Comparison of ENCODE assay signal across 14 cellular contexts in the genomic region with DNA sequence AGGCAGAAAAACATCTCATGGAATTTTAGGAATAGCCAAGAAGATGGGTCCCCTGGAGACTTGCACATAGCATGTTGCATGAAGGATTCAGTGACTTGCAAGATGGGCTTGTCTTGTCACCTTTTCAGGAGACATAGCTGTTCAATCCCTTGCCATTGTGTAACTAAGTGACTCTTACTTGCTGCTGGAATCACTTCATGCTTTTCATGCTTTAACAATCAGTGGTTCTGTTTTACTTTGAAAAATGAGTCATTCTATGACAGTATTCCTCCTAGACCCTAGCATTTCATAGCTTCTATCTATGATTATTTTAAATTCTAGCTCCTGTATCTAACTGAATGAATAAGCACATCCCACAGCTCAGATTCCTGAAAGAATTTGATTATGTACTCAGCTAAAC. TPM values are rescaled to one million over a fixed set of nuclear protein-coding genes. Genes with fewer than 3 reads are reported as not detected.
A peak's percentile ranks its signal among the peaks of the same experiment; 100 is the strongest.
DNase-seq lines count a peak whose midpoint lies in the region; ATAC-seq and TF ChIP-seq lines count a peak whose summit lies in the region.
"Had no signal": no experiment of that assay in that cellular context is flagged by ENCODE, and none has a peak within 500 bp of the region (broad histone marks: within the 10 kb centered on the region; RNA-seq: fewer than 3 reads in every experiment).

No MANE protein-coding gene starts in this region.

- no peaks in the 10 kb centered on the region for H3K79me2 ChIP-seq in osteoblast (ENCODE audit: insufficient read depth, low read length)

- TF ChIP-seq CTCF in osteoblast (IDR thresholded peaks at IDR 0.05; ENCODE audit: extremely low read depth, low read depth, low read length): no peak
- no peak for TF ChIP-seq CTCF in WTC11 (IDR thresholded peaks at IDR 0.05)

- DNase-seq in ELR (ENCODE audit: low read depth): peak; percentile 87
- peak; percentile 73 for DNase-seq in HT1080 (ENCODE audit: low read depth)
- DNase-seq in osteoblast (ENCODE audit: insufficient read length, low spot score, missing footprints): peak; percentile 50
- DNase-seq in Ammon's horn (ENCODE audit: low spot score): no peak
- no peak for DNase-seq in foreskin melanocyte
- no peak for DNase-seq in WTC11 (ENCODE audit: low spot score)
- DNase-seq: body of pancreas; left ventricle myocardium inferior; RPMI8226; stimulated activated CD4-positive, alpha-beta T cell treated with anti-CD3 and anti-CD28 coated beads, Interleukin-1b, Interleukin-23, amount 100 ng/mL, for 48 hours had no signal

- ATAC-seq in HG02623 (IDR thresholded peaks at IDR 0.05; ENCODE audit: unreplicated experiment) (no peak), WTC11 (no peak)
- ATAC-seq: body of pancreas, K562 had no signal

- peaks cover 9% of the 10 kb centered on the region for H3K9me3 Mint-ChIP-seq in dendritic cell treated with granulocyte-macrophage colony-stimulating factor and Interleukin-4, amounts not matched to agents 40 ng/mL and 50 ng/mL, for 4 days
- peaks cover 4% of the 10 kb centered on the region for H3K9me3 Mint-ChIP-seq in WTC11

- intact Hi-C loops in dendritic cell treated with granulocyte-macrophage colony-stimulating factor and Interleukin-4, amounts not matched to agents 40 ng/mL and 50 ng/mL, for 4 days (cut with micrococcal nuclease): no loop called here

- H2AFZ ChIP-seq in osteoblast (ENCODE audit: low read length): no peak overlapping the region

- H3K4me3 ChIP-seq in osteoblast (ENCODE audit: insufficient read depth, low read length): no peak overlapping the region
- H3K4me3 ChIP-seq: body of pancreas, K562, left ventricle myocardium inferior had no signal

- H3K4me1 ChIP-seq in osteoblast (ENCODE audit: insufficient read depth, low read length): peaks cover 20% of the 10 kb centered on the region
- H3K4me1 ChIP-seq: left ventricle myocardium inferior had no signal

- H3K4me3 Mint-ChIP-seq in dendritic cell treated with granulocyte-macrophage colony-stimulating factor and Interleukin-4, amounts not matched to agents 40 ng/mL and 50 ng/mL, for 4 days: peak overlapping the region; percentile 75
- no peak overlapping the region for H3K4me3 Mint-ChIP-seq in WTC11
- H3K4me3 Mint-ChIP-seq: stimulated activated naive CD8-positive, alpha-beta T cell treated with anti-CD3 and anti-CD28 coated beads, Interleukin-15, Interleukin-2, amounts not matched to agents 100 ng/mL and 50 ng/mL, for 24 hours had no signal

- no peaks in the 10 kb centered on the region for H3K9me3 ChIP-seq in osteoblast (ENCODE audit: low read depth, low read length)
- H3K9me3 ChIP-seq: body of pancreas, left ventricle myocardium inferior had no signal

- H3K4me1 Mint-ChIP-seq in dendritic cell treated with granulocyte-macrophage colony-stimulating factor and Interleukin-4, amounts not matched to agents 40 ng/mL and 50 ng/mL, for 4 days (ENCODE audit: low read depth): peaks cover 55% of the 10 kb centered on the region
- peaks cover 7% of the 10 kb centered on the region; the same call in 1 of the 2 replicates for H3K4me1 Mint-ChIP-seq in WTC11

- H3K27ac Mint-ChIP-seq in dendritic cell treated with granulocyte-macrophage colony-stimulating factor and Interleukin-4, amounts not matched to agents 40 ng/mL and 50 ng/mL, for 4 days: no peak overlapping the region
- H3K27ac Mint-ChIP-seq in WTC11: no peak overlapping the region
- H3K27ac Mint-ChIP-seq: stimulated activated naive CD8-positive, alpha-beta T cell treated with anti-CD3 and anti-CD28 coated beads, Interleukin-15, Interleukin-2, amounts not matched to agents 100 ng/mL and 50 ng/mL, for 24 hours had no signal

- peak overlapping the region; percentile 5 for H3K4me2 ChIP-seq in osteoblast (ENCODE audit: insufficient read depth, low read length)

- H3K36me3 ChIP-seq in osteoblast (ENCODE audit: insufficient read depth, low read length): no peaks in the 10 kb centered on the region
- H3K36me3 ChIP-seq: left ventricle myocardium inferior had no signal

- H3K27ac ChIP-seq in osteoblast (ENCODE audit: low read depth, low read length): peak overlapping the region; percentile 41
- H3K27ac ChIP-seq: body of pancreas, left ventricle myocardium inferior had no signal

- H3K27me3 ChIP-seq in osteoblast (ENCODE audit: insufficient read depth, low read length): no peaks in the 10 kb centered on the region
- H3K27me3 ChIP-seq: body of pancreas had no signal

- POLR2A ChIA-PET in WTC11 (lab: Charles Lee): no interaction called here

- H3K27me3 Mint-ChIP-seq in dendritic cell treated with granulocyte-macrophage colony-stimulating factor and Interleukin-4, amounts not matched to agents 40 ng/mL and 50 ng/mL, for 4 days: no peaks in the 10 kb centered on the region
- H3K27me3 Mint-ChIP-seq in WTC11 (ENCODE audit: low read depth): no peaks in the 10 kb centered on the region
- H3K27me3 Mint-ChIP-seq: stimulated activated naive CD8-positive, alpha-beta T cell treated with anti-CD3 and anti-CD28 coated beads, Interleukin-15, Interleukin-2, amounts not matched to agents 100 ng/mL and 50 ng/mL, for 24 hours had no signal

- peaks cover 55% of the 10 kb centered on the region for H3K36me3 Mint-ChIP-seq in dendritic cell treated with granulocyte-macrophage colony-stimulating factor and Interleukin-4, amounts not matched to agents 40 ng/mL and 50 ng/mL, for 4 days (ENCODE audit: low read depth)
- peaks cover 3% of the 10 kb centered on the region for H3K36me3 Mint-ChIP-seq in WTC11

- H4K20me1 ChIP-seq in osteoblast (ENCODE audit: insufficient read depth, low read length): no peaks in the 10 kb centered on the region

- CTCF ChIA-PET in WTC11 (lab: Charles Lee): interaction anchor here (0.8 kb wide), 1 partner anchor 91 kb away, joined by 3 read pairs; no protein-coding TSS in a partner anchor

TF ChIP-seq in WTC11, 78 proteins besides CTCF, POLR2A, EP300 and RAD21:
- TF ChIP-seq ATF3 (CRISPR knock-in tag; conservative IDR thresholded peaks at IDR 0.05): no peak
- no peak for TF ChIP-seq KAT7 (CRISPR knock-in tag; IDR thresholded peaks at IDR 0.05; ENCODE audit: borderline replicate concordance)
- no peak for TF ChIP-seq RELA (CRISPR knock-in tag; IDR thresholded peaks at IDR 0.05; ENCODE audit: borderline replicate concordance)
- TF ChIP-seq MYBL2 (CRISPR knock-in tag; IDR thresholded peaks at IDR 0.05): no peak
- TF ChIP-seq RORB (CRISPR knock-in tag; IDR thresholded peaks at IDR 0.05): no peak
- TF ChIP-seq MXD4 (CRISPR knock-in tag; IDR thresholded peaks at IDR 0.05; ENCODE audit: borderline replicate concordance): no peak
- TF ChIP-seq NFE2L1 (CRISPR knock-in tag; IDR thresholded peaks at IDR 0.05): no peak
- no peak for TF ChIP-seq NR2C2 (CRISPR knock-in tag; IDR thresholded peaks at IDR 0.05)
- TF ChIP-seq ZNF121 (CRISPR knock-in tag; IDR thresholded peaks at IDR 0.05): no peak
- TF ChIP-seq SMAD3 (CRISPR knock-in tag; IDR thresholded peaks at IDR 0.05; ENCODE audit: borderline replicate concordance): no peak
- TF ChIP-seq GTF2I (CRISPR knock-in tag; conservative IDR thresholded peaks at IDR 0.05): no peak
- TF ChIP-seq PRRX2 (CRISPR knock-in tag; IDR thresholded peaks at IDR 0.05): no peak

RNA-seq across cellular contexts. Expression of gene KYNU, which starts 2.8 kb away (rescaled TPM):
- 0.47 and 1.0 TPM in 2 replicates for total RNA-seq in HT1080 (2014; rRNA removed; shearing (Covaris generic))
- polyA plus RNA-seq in HT1080 (2015; cell fraction: cytosol; rRNA removed): 0.27 and 0.42 TPM in 2 replicates
- polyA plus RNA-seq in HT1080 (2015; cell fraction: nucleus; rRNA removed): 0.31 and 0.78 TPM in 2 replicates
- total RNA-seq in osteoblast (5.9 and 10.9 TPM in 2 replicates), WTC11 (2021) (0.18 to 0.85 TPM (median 0.21 TPM) in 3 replicates)

Comparison
In these comparisons a context has a peak if more than half of its experiments do, and no peak if none do; other contexts are left out.
1. DNase-seq: peak in ELR (single experiment), HT1080 (single experiment) and osteoblast (single experiment); none in Ammon's horn (single experiment), foreskin melanocyte (single experiment) and WTC11 (single experiment).